ENCODE assay signal across 21 cellular contexts in genomic region chr11:131675489-131675888, GRCh38.
DNase-seq lines count a peak whose midpoint lies in the region; ATAC-seq, FAIRE-seq and TF ChIP-seq lines count a peak whose summit lies in the region.
"Had no signal": no experiment of that assay in that cellular context is flagged by ENCODE, and none has a peak within 500 bp of the region (broad histone marks: within the 10 kb centered on the region; RNA-seq: fewer than 3 reads in every experiment).

No MANE protein-coding gene starts in this region.

- no peak overlapping the region for H3K4me2 ChIP-seq in K562 (ENCODE audit: insufficient read depth, low read length)
- H3K4me2 ChIP-seq: BLaER1 treated with 17β-estradiol and CSF1 and Interleukin-3, amounts not matched to agents 10 nM and 100 nM had no signal

- no peaks in the 10 kb centered on the region; the same call in 1 of the 2 replicates for H4K20me1 ChIP-seq in K562 (replicated peaks; ENCODE audit: control insufficient read depth, insufficient read depth, low read length)

- WGBS in K562 (ENCODE audit: insufficient coverage, low coverage, missing lambda C conversion rate): 0% methylated on average over 6 of the region's 6 CpGs

- no peak for TF ChIP-seq RAD21 in K562 (CRISPR knock-in tag; conservative IDR thresholded peaks at IDR 0.05 in 1 of 2, IDR thresholded peaks at IDR 0.05 in 1 of 2)

- H3K9me1 ChIP-seq in K562 (ENCODE audit: control insufficient read depth, insufficient read depth, low read length): no peaks in the 10 kb centered on the region

- in situ Hi-C loops in K562 (cut with MboI): no loop called here
- in situ Hi-C loops in GM13976 (cut with MboI; ENCODE audit: low sequenced_read_pairs, unreplicated experiment): loop anchor here (10.0 kb wide), 1 partner anchor 91 kb away; no protein-coding TSS in a partner anchor

- no peaks in the 10 kb centered on the region for H3K79me2 ChIP-seq in K562 (ENCODE audit: control insufficient read depth, insufficient read depth, low read length)

- intact Hi-C loops in K562 (cut with micrococcal nuclease): loop anchor here (2.0 kb wide), 1 partner anchor 99 kb away; no protein-coding TSS in a partner anchor
- intact Hi-C loops in left lung (cut with DNase I): loop anchor here in 1 of 2 donors (10.0 kb wide), 1 partner anchor 611 kb away; no protein-coding TSS in a partner anchor

- POLR2A ChIA-PET in K562 (lab: Yijun Ruan, JAX): no interaction called here

- H2AFZ ChIP-seq in K562 (ENCODE audit: low read depth, low read length): no peak overlapping the region

- H3K27me3 ChIP-seq in K562 (ENCODE audit: control insufficient read depth in 2 of 2, insufficient read depth in 2 of 2, low read length in 2 of 2): no peaks in the 10 kb centered on the region
- peaks cover 0 to 8% of the 10 kb centered on the region in 2 donors for H3K27me3 ChIP-seq in left lung
- no peaks in the 10 kb centered on the region for H3K27me3 ChIP-seq in foreskin keratinocyte

- CTCF ChIA-PET in K562 (lab: Yijun Ruan, JAX; ENCODE audit: low intra/inter-chr PET ratio): no interaction called here

- no peak for TF ChIP-seq EP300 in K562 (IDR thresholded peaks at IDR 0.05; ENCODE audit: low read length)

- no peak for ATAC-seq in K562
- peak; percentile 35 for ATAC-seq in left lung
- ATAC-seq in foreskin keratinocyte: no peak
- no peak for ATAC-seq in GM19351 (IDR thresholded peaks at IDR 0.05; ENCODE audit: unreplicated experiment)
- ATAC-seq: CD8-positive, alpha-beta T cell; Right ventricle myocardium inferior had no signal

- FAIRE-seq in K562 (lab: Jason Lieb, UNC): no peak
- FAIRE-seq: A204.1, HTR-8/SVneo, RCC 7860 had no signal

- H3K4me1 ChIP-seq in K562 (replicated peaks in 1 of 2; ENCODE audit: control insufficient read depth in 2 of 2, insufficient read depth in 2 of 2, low read length in 2 of 2) (no peaks in the 10 kb centered on the region), left lung (no peaks in the 10 kb centered on the region), foreskin keratinocyte (no peaks in the 10 kb centered on the region)

- H3K9me3 ChIP-seq in K562 (replicated peaks; ENCODE audit: control insufficient read depth, insufficient read depth, low read depth, low read length) (no peaks in the 10 kb centered on the region), left lung (no peaks in the 10 kb centered on the region)
- H3K9me3 ChIP-seq: BLaER1 treated with 17β-estradiol and CSF1 and Interleukin-3, amounts not matched to agents 10 nM and 100 nM had no signal

- no peak for TF ChIP-seq CTCF in AG10803 (conservative IDR thresholded peaks at IDR 0.05; ENCODE audit: low read length)
- no peak for TF ChIP-seq CTCF in K562 (IDR thresholded peaks at IDR 0.05 in 2 of 3, conservative IDR thresholded peaks at IDR 0.05 in 1 of 3; ENCODE audit: insufficient read depth in 2 of 3, low read depth in 1 of 3, low read length in 3 of 3)
- TF ChIP-seq CTCF in left lung (IDR thresholded peaks at IDR 0.05): no peak
- no peak for TF ChIP-seq CTCF in GM13976 (IDR thresholded peaks at IDR 0.05; ENCODE audit: borderline replicate concordance, control extremely low read depth, extremely low read depth, insufficient read depth, missing control alignments)
- no peak for TF ChIP-seq CTCF in foreskin keratinocyte (conservative IDR thresholded peaks at IDR 0.05)

- no peak overlapping the region for H3K9ac ChIP-seq in K562 (ENCODE audit: insufficient read depth in 1 of 2, low read depth in 2 of 2, low read length in 2 of 2)
- H3K9ac ChIP-seq: BLaER1 treated with 17β-estradiol and CSF1 and Interleukin-3, amounts not matched to agents 10 nM and 100 nM had no signal

- H3K4me3 ChIP-seq in AG10803 (ENCODE audit: low read length): no peak overlapping the region
- no peak overlapping the region for H3K4me3 ChIP-seq in K562
- H3K4me3 ChIP-seq in left lung: no peak overlapping the region
- H3K4me3 ChIP-seq: BLaER1 treated with 17β-estradiol and CSF1 and Interleukin-3, amounts not matched to agents 10 nM and 100 nM had no signal

- H3K27ac ChIP-seq in K562 (ENCODE audit: extremely low read depth, low read depth, low read length) (no peak overlapping the region), left lung (no peak overlapping the region), foreskin keratinocyte (no peak overlapping the region)
- H3K27ac ChIP-seq: BLaER1 treated with 17β-estradiol and CSF1 and Interleukin-3, amounts not matched to agents 10 nM and 100 nM had no signal

- TF ChIP-seq POLR2A in K562 (conservative IDR thresholded peaks at IDR 0.05): no peak

- peak; percentile 54 for DNase-seq in AG10803 (ENCODE audit: low read depth)
- peak; percentile 25 for DNase-seq in GM03348 (ENCODE audit: low spot score)
- DNase-seq in K562 (ENCODE audit: extremely low read depth in 1 of 4, low spot score in 3 of 4): no peak
- no peak for DNase-seq in left lung
- no peak for DNase-seq in GM13976 (ENCODE audit: low spot score)
- DNase-seq in activated naive CD4-positive, alpha-beta T cell treated with Interleukin-2 at 50 U/mL for 16 hours: no peak
- DNase-seq in foreskin keratinocyte: no peak
- DNase-seq: CD8-positive, alpha-beta T cell; DMS53; H7; HFFc6; NCI-H1105 treated with DMSO at 0.1 percent for 48 hours; NCI-H1694; NCI-H2081 treated with DMSO at 0.1 percent for 48 hours; NCI-H748 treated with DMSO at 0.1 percent for 48 hours had no signal

- no TSS peak for BruUV-seq in K562 (replicated peaks; lab: Mats Ljungman, UMichigan)

- H3K36me3 ChIP-seq in K562 (ENCODE audit: control insufficient read depth, insufficient read depth, low read length): no peaks in the 10 kb centered on the region
- no peaks in the 10 kb centered on the region for H3K36me3 ChIP-seq in left lung
- H3K36me3 ChIP-seq: BLaER1 treated with 17β-estradiol and CSF1 and Interleukin-3, amounts not matched to agents 10 nM and 100 nM had no signal

TF ChIP-seq in K562, 482 proteins besides CTCF, POLR2A, EP300 and RAD21:
- TF ChIP-seq TFE3 (CRISPR knock-in tag; IDR thresholded peaks at IDR 0.05): peak; percentile 22; the same call in 1 of the 2 replicates
- TF ChIP-seq BRCA1 (IDR thresholded peaks at IDR 0.05): no peak
- TF ChIP-seq BRCA1 (CRISPR knock-in tag; IDR thresholded peaks at IDR 0.05): no peak

Comparison
In these comparisons a context has a peak if more than half of its experiments do, and no peak if none do; other contexts are left out.
1. DNase-seq: peak in AG10803 (single experiment) and GM03348 (single experiment); none in K562 (0 of 4), left lung (0 of 2), GM13976 (single experiment), activated naive CD4-positive, alpha-beta T cell treated with Interleukin-2 at 50 U/mL for 16 hours (single experiment) and foreskin keratinocyte (0 of 2).